ENCODE assay signal across 8 cellular contexts in genomic region chr10:8054243-8054497, GRCh38. TPM values are rescaled to one million over a fixed set of nuclear protein-coding genes. Genes with fewer than 3 reads are reported as not detected.
DNase-seq lines count a peak whose midpoint lies in the region; ATAC-seq and TF ChIP-seq lines count a peak whose summit lies in the region.

No MANE protein-coding gene starts in this region.

- BruUV-seq in OCI-LY7 (replicated peaks; lab: Mats Ljungman, UMichigan), result no TSS peak

- H3K27me3 Mint-ChIP-seq in CD14-positive monocyte (ENCODE audit: low read depth in 3 of 3), result peaks cover 83 to 98% (median 84%) of the 10 kb centered on the region in 3 donors

- H3K9ac ChIP-seq in Loucy (ENCODE audit: low read depth, low read length, poor library complexity, severe bottlenecking), result peak overlapping the region; percentile 99

- TF ChIP-seq CTCF in CD14-positive monocyte (IDR thresholded peaks at IDR 0.05), result no peak
- no peak for TF ChIP-seq CTCF in Loucy (conservative IDR thresholded peaks at IDR 0.05; ENCODE audit: low read length)
- no peak for TF ChIP-seq CTCF in esophagus muscularis mucosa (IDR thresholded peaks at IDR 0.05)
- no peak for TF ChIP-seq CTCF in psoas muscle (IDR thresholded peaks at IDR 0.05)
- TF ChIP-seq CTCF in OCI-LY7 (conservative IDR thresholded peaks at IDR 0.05; ENCODE audit: low read length), result no peak

- POLR2A ChIA-PET in OCI-LY7 (lab: Charles Lee), result no interaction called here

- CTCF ChIA-PET in OCI-LY7 (lab: Charles Lee; ENCODE audit: unreplicated experiment), result no interaction called here

- H3K79me2 ChIP-seq in Loucy (ENCODE audit: insufficient read depth, low read length), result peaks cover 56% of the 10 kb centered on the region
- H3K79me2 ChIP-seq in OCI-LY7 (ENCODE audit: insufficient read depth, low read depth, low read length), result no peaks in the 10 kb centered on the region

- H3K36me3 ChIP-seq in Loucy (ENCODE audit: insufficient read depth, low read length), result peaks cover 28% of the 10 kb centered on the region
- H3K36me3 ChIP-seq in esophagus muscularis mucosa, result no peaks in the 10 kb centered on the region
- H3K36me3 ChIP-seq in psoas muscle (ENCODE audit: insufficient read depth in 1 of 2, low read depth in 1 of 2), result no peaks in the 10 kb centered on the region
- H3K36me3 ChIP-seq in OCI-LY7 (ENCODE audit: insufficient read depth, low read length), result no peaks in the 10 kb centered on the region

- peaks cover 32% of the 10 kb centered on the region for H3K27me3 ChIP-seq in Loucy (ENCODE audit: insufficient read depth, low read length, poor library complexity, severe bottlenecking)
- H3K27me3 ChIP-seq in esophagus muscularis mucosa, result peaks cover 13 to 100% (median 78%) of the 10 kb centered on the region in 4 donors
- peaks cover 0 to 98% (median 52%) of the 10 kb centered on the region in 3 donors for H3K27me3 ChIP-seq in psoas muscle (ENCODE audit: insufficient read depth in 3 of 3, low read length in 2 of 3)

- TF ChIP-seq EP300 in esophagus muscularis mucosa (IDR thresholded peaks at IDR 0.05), result no peak

- H3K36me3 Mint-ChIP-seq in CD14-positive monocyte, result peaks cover 7 to 15% of the 10 kb centered on the region in 2 donors

- no peak overlapping the region for H2AFZ ChIP-seq in Loucy (ENCODE audit: low read length)
- H2AFZ ChIP-seq in OCI-LY7 (ENCODE audit: low read length), result no peak overlapping the region

- in situ Hi-C loops in KBM-7 (cut with MboI; ENCODE audit: low pct_unique_long_range_greater_than_20kb, low sequenced_read_pairs), result no loop called here

- no peak overlapping the region for H3K27ac ChIP-seq in esophagus muscularis mucosa (replicated peaks in 1 of 4)
- peak overlapping the region; percentile 16 for H3K27ac ChIP-seq in psoas muscle
- H3K27ac ChIP-seq in OCI-LY7 (ENCODE audit: low read depth, low read length, poor library complexity, severe bottlenecking), result no peak overlapping the region

- no peak for TF ChIP-seq POLR2A in esophagus muscularis mucosa (IDR thresholded peaks at IDR 0.05; ENCODE audit: low read depth)

- H3K4me2 ChIP-seq in Loucy (ENCODE audit: low read depth, low read length, poor library complexity, severe bottlenecking), result peak overlapping the region; percentile 85
- no peak overlapping the region for H3K4me2 ChIP-seq in OCI-LY7 (ENCODE audit: low read length)

- peaks cover 4% of the 10 kb centered on the region for H3K4me1 ChIP-seq in Loucy (ENCODE audit: insufficient read depth, low read length, poor library complexity, severe bottlenecking)
- peaks cover 55 to 76% (median 69%) of the 10 kb centered on the region in 4 donors for H3K4me1 ChIP-seq in esophagus muscularis mucosa
- peaks cover 35% of the 10 kb centered on the region for H3K4me1 ChIP-seq in psoas muscle
- H3K4me1 ChIP-seq in OCI-LY7 (ENCODE audit: insufficient read depth, low read length, poor library complexity, severe bottlenecking), result peaks cover 2% of the 10 kb centered on the region

- H3K4me3 ChIP-seq in Loucy (ENCODE audit: low read length, poor library complexity, severe bottlenecking) (peak overlapping the region; percentile 97), esophagus muscularis mucosa (peak overlapping the region; percentile 47 to 57 (median 52)), psoas muscle (peak overlapping the region; percentile 63), OCI-LY7 (ENCODE audit: low read depth, low read length, poor library complexity, severe bottlenecking) (no peak overlapping the region)

- peak overlapping the region; percentile 74 to 95 for H3K4me3 Mint-ChIP-seq in CD14-positive monocyte

- DNase-seq in CD14-positive monocyte (ENCODE audit: low spot score) (no peak), esophagus muscularis mucosa (ENCODE audit: extremely low spot score) (no peak), psoas muscle (no peak), NCI-H748 treated with DMSO at 0.1 percent for 48 hours (lab: John Stamatoyannopoulos, UW) (no peak), OCI-LY7 (ENCODE audit: low spot score) (no peak), KBM-7 (no peak)

- WGBS in esophagus muscularis mucosa, result 7% methylated on average over 5 of the region's 25 CpGs
- 0 to 2% (median 0%) methylated on average over 17 to 25 of the region's 25 CpGs for WGBS in psoas muscle, 3 donors

- H3K4me1 Mint-ChIP-seq in CD14-positive monocyte, result peaks cover 48% of the 10 kb centered on the region

- ATAC-seq in GM21515 (IDR thresholded peaks at IDR 0.05; ENCODE audit: unreplicated experiment) (peak; percentile 17), psoas muscle (no peak)

- H3K27ac Mint-ChIP-seq in CD14-positive monocyte, result peak overlapping the region in 1 of 7 donors; percentile 72

- H4K20me1 ChIP-seq in Loucy (ENCODE audit: insufficient read depth, low read length, poor library complexity, severe bottlenecking) (peaks cover 42% of the 10 kb centered on the region), OCI-LY7 (ENCODE audit: insufficient read depth, low read length) (no peaks in the 10 kb centered on the region)

- H3K9me2 ChIP-seq in Loucy (replicated peaks; ENCODE audit: low read depth, low read length) (no peaks in the 10 kb centered on the region), OCI-LY7 (ENCODE audit: insufficient read depth, low read length) (no peaks in the 10 kb centered on the region)

- intact Hi-C loops in CD14-positive monocyte (cut with micrococcal nuclease), result no loop called here
- intact Hi-C loops in esophagus muscularis mucosa (cut with DNase I), result no loop called here
- intact Hi-C loops in psoas muscle (cut with DNase I), result no loop called here
- intact Hi-C loops in OCI-LY7 (cut with micrococcal nuclease; ENCODE audit: unreplicated experiment), result loop anchor here (10.0 kb wide), 1 partner anchor 1151 kb away; no protein-coding TSS in a partner anchor

- 0 out of 2 replicates have a peak, but pooled peaks cover 5% of the 10 kb centered on the region for H3F3A ChIP-seq in Loucy (ENCODE audit: low read depth)

- H3K9me3 Mint-ChIP-seq in CD14-positive monocyte, result peaks cover 0 to 38% (median 27%) of the 10 kb centered on the region in 7 donors

- H3K9me3 ChIP-seq in Loucy (ENCODE audit: insufficient read depth, low read depth, low read length) (no peaks in the 10 kb centered on the region), esophagus muscularis mucosa (no peaks in the 10 kb centered on the region), psoas muscle (no peaks in the 10 kb centered on the region), OCI-LY7 (ENCODE audit: low read length) (no peaks in the 10 kb centered on the region)

RNA-seq across cellular contexts. Expression of gene GATA3, which starts 0.3 kb away (rescaled TPM):
- polyA plus RNA-seq in CD14-positive monocyte, result under 1 TPM in 1 of 2 donors, not detected in 1; 0.07 TPM
- under 1 TPM in 3 of 4 donors, not detected in 1; 0.19 to 0.46 (median 0.33) TPM for total RNA-seq in esophagus muscularis mucosa
- 1 to 10 TPM in 2 of 4 donors, under 1 TPM in 2; 0.64 to 1.8 (median 0.89) TPM for total RNA-seq in psoas muscle
- 1 to 10 TPM in 1 of 3 donors, under 1 TPM in 2; 0.64 to 1.2 (median 0.74) TPM for polyA plus RNA-seq in psoas muscle
- total RNA-seq in OCI-LY7 (2014; rRNA removed; shearing (Covaris generic)), result not detected in 2 replicates
- not detected in 2 replicates for total RNA-seq in OCI-LY7 (2022)
